9 cellular contexts compared by ENCODE assay signal in the genomic region with DNA sequence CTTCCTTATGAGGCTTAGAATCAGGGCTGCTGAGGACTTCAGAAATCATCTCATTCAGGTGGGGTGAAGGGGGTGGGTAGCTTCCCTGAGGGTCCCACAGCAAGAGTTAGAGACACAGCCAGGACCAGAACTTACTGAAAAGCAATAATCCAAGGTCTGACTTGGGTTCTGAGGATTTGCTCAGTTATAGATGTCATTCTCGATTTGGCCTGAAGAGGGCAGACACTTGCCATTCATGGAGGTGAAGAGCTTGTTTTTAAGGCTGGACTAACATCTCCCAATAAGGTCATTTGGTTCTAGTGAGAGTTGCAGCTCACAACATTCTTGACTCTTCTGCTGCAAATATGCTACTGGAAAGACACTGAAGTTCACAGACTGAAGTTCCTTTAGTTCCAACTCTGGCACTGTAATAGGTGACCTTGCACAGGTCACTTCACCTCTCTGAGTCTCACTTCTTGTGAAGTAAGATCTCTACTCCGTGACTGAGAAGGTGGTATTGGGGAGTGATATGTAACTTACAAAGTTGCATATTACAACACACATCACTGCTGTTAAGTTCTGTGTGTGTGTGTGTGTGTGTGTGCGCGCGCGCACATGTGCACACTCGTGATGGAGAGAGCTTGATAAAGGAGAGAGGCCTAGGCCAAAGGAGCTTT.
A peak's percentile ranks its signal among the peaks of the same experiment; 100 is the strongest.
DNase-seq lines count a peak whose midpoint lies in the region; ATAC-seq and TF ChIP-seq lines count a peak whose summit lies in the region.
"Had no signal": no experiment of that assay in that cellular context is flagged by ENCODE, and none has a peak within 500 bp of the region (broad histone marks: within the 10 kb centered on the region; RNA-seq: fewer than 3 reads in every experiment).

No MANE protein-coding gene starts in this region.

- peak; percentile 79 for ATAC-seq in GM19043 (IDR thresholded peaks at IDR 0.05; ENCODE audit: low read depth, unreplicated experiment)
- ATAC-seq in HG03175 (IDR thresholded peaks at IDR 0.05; ENCODE audit: unreplicated experiment) = peak; percentile 75
- peak in 7 of 8 donors; percentile 39 to 81 (median 65) for ATAC-seq in heart right ventricle
- ATAC-seq in HG03039 (IDR thresholded peaks at IDR 0.05; ENCODE audit: unreplicated experiment) = no peak

- peaks cover 0 to 41% (median 3%) of the 10 kb centered on the region in 9 donors for H3K36me3 ChIP-seq in heart right ventricle

- DNase-seq in DMS153 (lab: John Stamatoyannopoulos, UW) = peak; percentile 23
- peak; percentile 54 to 81 for DNase-seq in NCI-H446 (lab: John Stamatoyannopoulos, UW)
- peak; percentile 12 for DNase-seq in activated T-helper 2 cell treated with anti-CD3 and anti-CD28 coated beads, Interferon-gamma antibody, Interleukin-2, Interleukin-4, amounts not matched to agents 10 μg/mL and 5 μg/mL and 100 μg/mL, durations not matched to agents 14 hours and 24 hours and 36 hours (ENCODE audit: low spot score)
- peak in 1 of 2 donors; percentile 63 for DNase-seq in heart right ventricle
- no peak for DNase-seq in retinal pigment epithelial cell (ENCODE audit: low read depth)

- WGBS in heart right ventricle, 2 donors = 45% methylated on average over 7 of the region's 7 CpGs

- no peaks in the 10 kb centered on the region for H3K27me3 ChIP-seq in heart right ventricle

- no peaks in the 10 kb centered on the region for H3K27me3 Mint-ChIP-seq in activated T-helper 2 cell treated with anti-CD3 and anti-CD28 coated beads, Interferon-gamma antibody, Interleukin-2, Interleukin-4, amounts not matched to agents 10 μg/mL and 5 μg/mL and 100 μg/mL, durations not matched to agents 14 hours and 24 hours and 36 hours (ENCODE audit: low read depth)

- H3K27ac ChIP-seq in heart right ventricle = peak overlapping the region in 1 of 10 donors; percentile 22

- H3K27ac Mint-ChIP-seq in activated T-helper 2 cell treated with anti-CD3 and anti-CD28 coated beads, Interferon-gamma antibody, Interleukin-2, Interleukin-4, amounts not matched to agents 10 μg/mL and 5 μg/mL and 100 μg/mL, durations not matched to agents 14 hours and 24 hours and 36 hours = no peak overlapping the region
- H3K27ac Mint-ChIP-seq: activated naive CD4-positive, alpha-beta T cell treated with anti-CD3 and anti-CD28 coated beads, Interleukin-2, amount 50 U/mL, for 24 hours had no signal

- no peaks in the 10 kb centered on the region for H3K9me3 Mint-ChIP-seq in activated T-helper 2 cell treated with anti-CD3 and anti-CD28 coated beads, Interferon-gamma antibody, Interleukin-2, Interleukin-4, amounts not matched to agents 10 μg/mL and 5 μg/mL and 100 μg/mL, durations not matched to agents 14 hours and 24 hours and 36 hours
- H3K9me3 Mint-ChIP-seq: activated naive CD4-positive, alpha-beta T cell treated with anti-CD3 and anti-CD28 coated beads, Interleukin-2, amount 50 U/mL, for 24 hours had no signal

- intact Hi-C loops in activated T-helper 2 cell treated with anti-CD3 and anti-CD28 coated beads, Interferon-gamma antibody, Interleukin-2, Interleukin-4, amounts not matched to agents 10 μg/mL and 5 μg/mL and 100 μg/mL, durations not matched to agents 14 hours and 24 hours and 36 hours (cut with micrococcal nuclease) = loop anchor here (1.0 to 2.0 kb wide), 3 partner anchors 222 to 1617 kb away; no protein-coding TSS in a partner anchor
- intact Hi-C loops in heart right ventricle (cut with DNase I) = loop anchor here (1.0 to 10.0 kb wide), 10 partner anchors 55 to 225 kb away; partner anchors contain the start of gene WLS (in 5 of the 10)

- H3K36me3 Mint-ChIP-seq in activated T-helper 2 cell treated with anti-CD3 and anti-CD28 coated beads, Interferon-gamma antibody, Interleukin-2, Interleukin-4, amounts not matched to agents 10 μg/mL and 5 μg/mL and 100 μg/mL, durations not matched to agents 14 hours and 24 hours and 36 hours (ENCODE audit: low read depth) = no peaks in the 10 kb centered on the region
- H3K36me3 Mint-ChIP-seq: activated naive CD4-positive, alpha-beta T cell treated with anti-CD3 and anti-CD28 coated beads, Interleukin-2, amount 50 U/mL, for 24 hours had no signal

- H3K9me3 ChIP-seq in heart right ventricle = no peaks in the 10 kb centered on the region

- peaks cover 3% of the 10 kb centered on the region for H3K4me1 Mint-ChIP-seq in activated T-helper 2 cell treated with anti-CD3 and anti-CD28 coated beads, Interferon-gamma antibody, Interleukin-2, Interleukin-4, amounts not matched to agents 10 μg/mL and 5 μg/mL and 100 μg/mL, durations not matched to agents 14 hours and 24 hours and 36 hours (ENCODE audit: low read depth)

- no peak overlapping the region for H3K4me3 Mint-ChIP-seq in activated T-helper 2 cell treated with anti-CD3 and anti-CD28 coated beads, Interferon-gamma antibody, Interleukin-2, Interleukin-4, amounts not matched to agents 10 μg/mL and 5 μg/mL and 100 μg/mL, durations not matched to agents 14 hours and 24 hours and 36 hours (ENCODE audit: low read depth)
- H3K4me3 Mint-ChIP-seq: activated naive CD4-positive, alpha-beta T cell treated with anti-CD3 and anti-CD28 coated beads, Interleukin-2, amount 50 U/mL, for 24 hours had no signal

- H3K4me1 ChIP-seq in heart right ventricle = peaks cover 0 to 8% (median 3%) of the 10 kb centered on the region in 9 donors

- H3K4me3 ChIP-seq in heart right ventricle = no peak overlapping the region
- no peak overlapping the region for H3K4me3 ChIP-seq in retinal pigment epithelial cell (ENCODE audit: low read length)

- TF ChIP-seq CTCF in heart right ventricle (IDR thresholded peaks at IDR 0.05) (peak; percentile 69 to 91 (median 82)), retinal pigment epithelial cell (conservative IDR thresholded peaks at IDR 0.05; ENCODE audit: low read depth, low read length) (peak; percentile 78)
